In genomic region chr5:164204338-164204946, GRCh38 we compare ENCODE assay signal across 16 cellular contexts.
DNase-seq lines count a peak whose midpoint lies in the region; ATAC-seq lines count a peak whose summit lies in the region.
"Had no signal": no experiment of that assay in that cellular context is flagged by ENCODE, and none has a peak within 500 bp of the region (broad histone marks: within the 10 kb centered on the region; RNA-seq: fewer than 3 reads in every experiment).

No MANE protein-coding gene starts in this region.

- H3K27ac ChIP-seq in caudate nucleus (ENCODE audit: low read depth, low read length) = no peak overlapping the region
- H3K27ac ChIP-seq: gastroesophageal sphincter, left lung, parathyroid adenoma had no signal

- DNase-seq in HT1080 (ENCODE audit: low read depth) (peak; percentile 54), astrocyte of the hippocampus (ENCODE audit: low read depth, low spot score) (peak; percentile 50), fibroblast of peridontal ligament (ENCODE audit: extremely low read depth) (peak; percentile 93), stromal cell of bone marrow (ENCODE audit: low read depth) (peak; percentile 81), caudate nucleus (lab: John Stamatoyannopoulos, UW) (no peak)
- DNase-seq: activated CD4-positive, alpha-beta memory T cell treated with anti-CD3 and anti-CD28 coated beads for 36 hours; amygdala; HFFc6; left lung; NCI-H1105 treated with DMSO at 0.1 percent for 48 hours; small intestine; stimulated activated CD4-positive, alpha-beta T cell treated with anti-CD3 and anti-CD28 coated beads, Interleukin-4, amount 100 ng/mL, for 4 hours had no signal

- ATAC-seq in GM19452 (IDR thresholded peaks at IDR 0.05; ENCODE audit: unreplicated experiment) (no peak), HG02623 (IDR thresholded peaks at IDR 0.05; ENCODE audit: unreplicated experiment) (no peak)
- ATAC-seq: gastroesophageal sphincter, left lung had no signal

Comparison
In these comparisons a context has a peak if more than half of its experiments do, and no peak if none do; other contexts are left out.
1. DNase-seq: peak in HT1080 (single experiment), astrocyte of the hippocampus (single experiment), fibroblast of peridontal ligament (single experiment) and stromal cell of bone marrow (single experiment); none in caudate nucleus (0 of 61).